ENCODE assay signal across 19 cellular contexts in genomic region chr10:124366343-124366742, GRCh38. TPM values are rescaled to one million over a fixed set of nuclear protein-coding genes. Genes with fewer than 3 reads are reported as not detected.
DNase-seq lines count a peak whose midpoint lies in the region; ATAC-seq, FAIRE-seq and TF ChIP-seq lines count a peak whose summit lies in the region.
"Had no signal": no experiment of that assay in that cellular context is flagged by ENCODE, and none has a peak within 500 bp of the region (broad histone marks: within the 10 kb centered on the region; RNA-seq: fewer than 3 reads in every experiment).

No MANE protein-coding gene starts in this region.

- no peak overlapping the region for H2AFZ ChIP-seq in keratinocyte (ENCODE audit: control insufficient read depth, low read length)
- H2AFZ ChIP-seq: GM23338 had no signal

- TF ChIP-seq CTCF in bronchial epithelial cell (IDR thresholded peaks at IDR 0.05; ENCODE audit: insufficient read depth, low read length, severe bottlenecking) (no peak), keratinocyte (optimal IDR thresholded peaks at IDR 0.05 in 1 of 3, IDR thresholded peaks at IDR 0.05 in 1 of 3, conservative IDR thresholded peaks at IDR 0.05 in 1 of 3; ENCODE audit: extremely low read depth in 1 of 3, insufficient read depth in 2 of 3, low read length in 3 of 3) (no peak)

- H3K27me3 ChIP-seq in BLaER1 (no peaks in the 10 kb centered on the region), bronchial epithelial cell (ENCODE audit: control insufficient read depth, insufficient read depth, low read length) (no peaks in the 10 kb centered on the region), keratinocyte (ENCODE audit: control insufficient read depth, extremely low read depth, insufficient read depth, low read length) (peaks cover 6% of the 10 kb centered on the region)
- peaks cover 0 to 5% (median 0%) of the 10 kb centered on the region in 11 experiments; a peak in 1 of 22 replicates for H3K27me3 ChIP-seq in BLaER1 treated with 17β-estradiol and CSF1 and Interleukin-3, amounts not matched to agents 10 nM and 100 nM

- FAIRE-seq in bronchial epithelial cell (lab: Jason Lieb, UNC) (no peak), keratinocyte (lab: Jason Lieb, UNC) (peak; percentile 73)
- FAIRE-seq: A204.1, GM18507, H54, HTR-8/SVneo had no signal

- H4K20me1 ChIP-seq in BLaER1, result no peaks in the 10 kb centered on the region
- no peaks in the 10 kb centered on the region for H4K20me1 ChIP-seq in BLaER1 treated with 17β-estradiol and CSF1 and Interleukin-3, amounts not matched to agents 10 nM and 100 nM
- H4K20me1 ChIP-seq in keratinocyte (ENCODE audit: control insufficient read depth, extremely low read depth, insufficient read depth, low read length), result no peaks in the 10 kb centered on the region

- dilution Hi-C loops in keratinocyte (cut with MboI; ENCODE audit: extremely low pct_ligation_motif_present, low sequenced_read_pairs), result no loop called here

- ATAC-seq in HG03139 (IDR thresholded peaks at IDR 0.05; ENCODE audit: unreplicated experiment), result no peak
- ATAC-seq: CD8-positive, alpha-beta T cell; GM23338 had no signal

- DNase-seq in bronchial epithelial cell (ENCODE audit: low read depth), result peak; percentile 55
- no peak for DNase-seq in keratinocyte (ENCODE audit: low read depth, low spot score)
- no peak for DNase-seq in NCI-H82 (lab: John Stamatoyannopoulos, UW)
- no peak for DNase-seq in OCI-M1 (lab: John Stamatoyannopoulos, UW)
- DNase-seq: ACHN; AML-193; Calu3; CD8-positive, alpha-beta T cell; GDM1; HCEC 1CT; KBM-7 had no signal

- H3K4me2 ChIP-seq in BLaER1 (peak overlapping the region; percentile 96), keratinocyte (ENCODE audit: control insufficient read depth, extremely low read depth, insufficient read depth, low read depth, low read length) (peak overlapping the region; percentile 7)
- peak overlapping the region; percentile 56 to 95 (median 81); a peak in 21 of 22 replicates for H3K4me2 ChIP-seq in BLaER1 treated with 17β-estradiol and CSF1 and Interleukin-3, amounts not matched to agents 10 nM and 100 nM
- H3K4me2 ChIP-seq: GM23338 had no signal

- H3K4me1 ChIP-seq in BLaER1 (peaks cover 78% of the 10 kb centered on the region), keratinocyte (ENCODE audit: control insufficient read depth, extremely low read depth, insufficient read depth, low read length) (peaks cover 9% of the 10 kb centered on the region)
- peaks cover 43 to 76% (median 63%) of the 10 kb centered on the region in 10 experiments for H3K4me1 ChIP-seq in BLaER1 treated with 17β-estradiol and CSF1 and Interleukin-3, amounts not matched to agents 10 nM and 100 nM

- peak overlapping the region; percentile 70; the same call in 1 of the 2 replicates for H3K9ac ChIP-seq in BLaER1
- peak overlapping the region in 3 of 11 experiments; percentile 10 to 62 (median 59); a peak in 3 of 22 replicates for H3K9ac ChIP-seq in BLaER1 treated with 17β-estradiol and CSF1 and Interleukin-3, amounts not matched to agents 10 nM and 100 nM
- H3K9ac ChIP-seq in keratinocyte (ENCODE audit: control insufficient read depth, extremely low read depth, insufficient read depth, low read length), result no peak overlapping the region

- no peaks in the 10 kb centered on the region for H3K79me2 ChIP-seq in keratinocyte (ENCODE audit: control insufficient read depth, insufficient read depth, low read length)

- H3K4me3 ChIP-seq in BLaER1 (no peak overlapping the region; the same call in 1 of the 2 replicates), bronchial epithelial cell (ENCODE audit: low read depth, low read length) (no peak overlapping the region), keratinocyte (ENCODE audit: control insufficient read depth in 2 of 3, extremely low read depth in 1 of 3, insufficient read depth in 2 of 3, low read depth in 1 of 3, low read length in 3 of 3) (no peak overlapping the region)
- H3K4me3 ChIP-seq in BLaER1 treated with 17β-estradiol and CSF1 and Interleukin-3, amounts not matched to agents 10 nM and 100 nM, result no peak overlapping the region
- H3K4me3 ChIP-seq: GM23338 had no signal

- peaks cover 2% of the 10 kb centered on the region for H3K9me3 ChIP-seq in BLaER1
- peaks cover 0 to 3% (median 1%) of the 10 kb centered on the region in 11 experiments; a peak in 11 of 22 replicates for H3K9me3 ChIP-seq in BLaER1 treated with 17β-estradiol and CSF1 and Interleukin-3, amounts not matched to agents 10 nM and 100 nM (replicated peaks in 1 of 11)
- no peaks in the 10 kb centered on the region for H3K9me3 ChIP-seq in keratinocyte (ENCODE audit: control insufficient read depth, low read depth, low read length)

- H3K9me1 ChIP-seq in keratinocyte (ENCODE audit: control insufficient read depth, extremely low read depth, insufficient read depth, low read length), result no peaks in the 10 kb centered on the region

- H3K27ac ChIP-seq in BLaER1, result peak overlapping the region; percentile 90
- H3K27ac ChIP-seq in BLaER1 treated with 17β-estradiol and CSF1 and Interleukin-3, amounts not matched to agents 10 nM and 100 nM, result peak overlapping the region in 6 of 11 experiments; percentile 56 to 70 (median 62); a peak in 11 of 22 replicates
- no peak overlapping the region for H3K27ac ChIP-seq in keratinocyte (ENCODE audit: control insufficient read depth, insufficient read depth, low read length)

- no peaks in the 10 kb centered on the region for H3K36me3 ChIP-seq in BLaER1
- no peaks in the 10 kb centered on the region for H3K36me3 ChIP-seq in BLaER1 treated with 17β-estradiol and CSF1 and Interleukin-3, amounts not matched to agents 10 nM and 100 nM
- no peaks in the 10 kb centered on the region for H3K36me3 ChIP-seq in bronchial epithelial cell (ENCODE audit: control insufficient read depth, insufficient read depth, low read length)
- no peaks in the 10 kb centered on the region for H3K36me3 ChIP-seq in keratinocyte (ENCODE audit: control insufficient read depth in 2 of 2, extremely low read depth in 1 of 2, insufficient read depth in 2 of 2, low read length in 2 of 2)

RNA-seq across cellular contexts. Expression of gene OAT, which starts 52.4 kb away (rescaled TPM):
- total RNA-seq in bronchial epithelial cell, result 117 and 130 TPM in 2 replicates
- polyA plus RNA-seq in keratinocyte, result 310 to 528 TPM (median 427 TPM) in 3 replicates
- polyA plus RNA-seq in keratinocyte (2011; ENCODE audit: low read depth), result 38.5 TPM
- 212 and 359 TPM in 2 replicates for polyA plus RNA-seq in keratinocyte (2011; cell fraction: cytosol; rRNA removed)
- 329 and 426 TPM in 2 replicates for polyA plus RNA-seq in keratinocyte (2011; cell fraction: nucleus; rRNA removed)
- 96.8 and 332 TPM in 2 replicates for polyA plus RNA-seq in keratinocyte (2012; ENCODE audit: low replicate concordance)
- 145 to 269 TPM (median 183 TPM) in 3 replicates for polyA minus RNA-seq in keratinocyte
- polyA minus RNA-seq in keratinocyte (2011; cell fraction: cytosol; rRNA and poly(A)+ RNA removed), result 150 TPM
- polyA minus RNA-seq in keratinocyte (2011; cell fraction: nucleus; rRNA and poly(A)+ RNA removed), result 149 and 237 TPM in 2 replicates

Comparison
In these comparisons a context has a peak if more than half of its experiments do, and no peak if none do; other contexts are left out.
1. H3K4me2 ChIP-seq: peak in every context shown above with its lines; median percentile 96 in BLaER1; 81 in BLaER1 treated with 17β-estradiol and CSF1 and Interleukin-3, amounts not matched to agents 10 nM and 100 nM; 7 in keratinocyte.